In genomic region chr6:64255000-64255399, GRCh38 we compare ENCODE assay signal across 21 cellular contexts.
"Had no signal": no experiment of that assay in that cellular context is flagged by ENCODE, and none has a peak within 500 bp of the region (broad histone marks: within the 10 kb centered on the region; RNA-seq: fewer than 3 reads in every experiment).

No MANE protein-coding gene starts in this region.

- H3K9me3 ChIP-seq: adrenal gland, gastroesophageal sphincter, heart left ventricle, left ventricle myocardium inferior, thyroid gland had no signal

- H3K4me1 ChIP-seq: adrenal gland, gastroesophageal sphincter, heart left ventricle, left ventricle myocardium inferior, thyroid gland had no signal

- DNase-seq: activated CD4-positive, alpha-beta T cell treated with anti-CD3 and anti-CD28 coated beads for 1 hour; activated CD4-positive, alpha-beta T cell treated with anti-CD3 and anti-CD28 coated beads, Interleukin-2, amount 50 U/mL, for 4 hours; activated gamma-delta T cell treated with Interleukin-2 at 50 U/mL for 16 hours; adrenal gland; cerebellar nuclear complex; cortex of kidney; heart left ventricle; left ventricle myocardium inferior; mammary epithelial cell; midbrain; nephron progenitor cell; occipital lobe; stimulated activated CD8-positive, alpha-beta memory T cell treated with anti-CD3 and anti-CD28 coated beads, Interleukin-4, amount 100 ng/mL, for 48 hours; stimulated activated naive CD4-positive, alpha-beta T cell; thyroid gland; WERI-Rb-1 had no signal

- H3K27me3 ChIP-seq: adrenal gland, gastroesophageal sphincter, heart left ventricle, thyroid gland had no signal

- H3K27ac ChIP-seq: adrenal gland, gastroesophageal sphincter, heart left ventricle, left ventricle myocardium inferior, thyroid gland, WERI-Rb-1 had no signal

- FAIRE-seq: astrocyte, bronchial epithelial cell had no signal

- H3K4me3 ChIP-seq: adrenal gland, gastroesophageal sphincter, heart left ventricle, left ventricle myocardium inferior, thyroid gland had no signal

- H3K36me3 ChIP-seq: adrenal gland, gastroesophageal sphincter, heart left ventricle, left ventricle myocardium inferior, thyroid gland, WERI-Rb-1 had no signal

- ATAC-seq: activated naive CD4-positive, alpha-beta T cell treated with anti-CD3 and anti-CD28 coated beads, Interleukin-2, amount 50 U/mL, for 72 hours; esophagus mucosa; gastroesophageal sphincter; heart left ventricle had no signal
